Comparison of ENCODE assay signal across 16 cellular contexts in genomic region chr18:62510744-62511143, GRCh38. TPM values are rescaled to one million over a fixed set of nuclear protein-coding genes. Genes with fewer than 3 reads are reported as not detected.
A peak's percentile ranks its signal among the peaks of the same experiment; 100 is the strongest.
DNase-seq lines count a peak whose midpoint lies in the region; ATAC-seq and TF ChIP-seq lines count a peak whose summit lies in the region.
"Had no signal": no experiment of that assay in that cellular context is flagged by ENCODE, and none has a peak within 500 bp of the region (broad histone marks: within the 10 kb centered on the region; RNA-seq: fewer than 3 reads in every experiment).

No MANE protein-coding gene starts in this region.

- H3K79me2 ChIP-seq in MM.1S (ENCODE audit: low read length), result no peaks in the 10 kb centered on the region

- H3K36me3 ChIP-seq in IMR-90 (ENCODE audit: control insufficient read depth, insufficient read depth, low read length), result no peaks in the 10 kb centered on the region
- H3K36me3 ChIP-seq in upper lobe of right lung, result no peaks in the 10 kb centered on the region
- no peaks in the 10 kb centered on the region for H3K36me3 ChIP-seq in MM.1S (replicated peaks; ENCODE audit: insufficient read depth, low read length)
- no peaks in the 10 kb centered on the region for H3K36me3 ChIP-seq in left ventricle myocardium inferior

- no peak overlapping the region for H3K4ac ChIP-seq in IMR-90 (ENCODE audit: low read depth, low read length)

- CTCF ChIA-PET in IMR-90 (lab: Yijun Ruan, JAX), result interaction anchor here (0.6 to 1.4 kb wide), 2 partner anchors 21 to 76 kb away, joined by 3 read pairs; no protein-coding TSS in a partner anchor

- H3K4me1 ChIP-seq in IMR-90 (ENCODE audit: control insufficient read depth, insufficient read depth, low read length) (no peaks in the 10 kb centered on the region; the same call in 1 of the 2 replicates), upper lobe of right lung (peaks cover 2% of the 10 kb centered on the region), MM.1S (ENCODE audit: low read length) (peaks cover 8% of the 10 kb centered on the region), left ventricle myocardium inferior (peaks cover 10% of the 10 kb centered on the region)

- H2AFZ ChIP-seq in IMR-90 (replicated peaks; ENCODE audit: low read length, poor library complexity) (no peak overlapping the region), MM.1S (ENCODE audit: low read length) (no peak overlapping the region)

- peak overlapping the region; percentile 24 for H2AK9ac ChIP-seq in IMR-90 (replicated peaks; ENCODE audit: low read depth, low read length, poor library complexity)

- H4K8ac ChIP-seq in IMR-90 (ENCODE audit: low read depth in 2 of 2, low read length in 2 of 2), result no peak overlapping the region

- H3K9me3 ChIP-seq in IMR-90 (ENCODE audit: control insufficient read depth, insufficient read depth, low read length), result peaks cover 5% of the 10 kb centered on the region
- H3K9me3 ChIP-seq in upper lobe of right lung, result peaks cover 25% of the 10 kb centered on the region
- 0 out of 2 replicates have a peak, but pooled peaks cover 3% of the 10 kb centered on the region for H3K9me3 ChIP-seq in MM.1S (replicated peaks; ENCODE audit: insufficient read depth, low read length)
- peaks cover 48% of the 10 kb centered on the region for H3K9me3 ChIP-seq in left ventricle myocardium inferior (replicated peaks)

- in situ Hi-C loops in IMR-90 (cut with MboI; ENCODE audit: low sequenced_read_pairs), result no loop called here

- no peak overlapping the region for H3K27ac ChIP-seq in IMR-90 (ENCODE audit: insufficient read depth, low read length)
- no peak overlapping the region for H3K27ac ChIP-seq in upper lobe of right lung
- H3K27ac ChIP-seq in MM.1S (ENCODE audit: low read length), result no peak overlapping the region
- no peak overlapping the region for H3K27ac ChIP-seq in left ventricle myocardium inferior (replicated peaks)
- H3K27ac ChIP-seq: SK-N-MC had no signal

- BruUV-seq in IMR-90 (replicated peaks; lab: Mats Ljungman, UMichigan), result no TSS peak

- no peak for TF ChIP-seq RAD21 in IMR-90 (IDR thresholded peaks at IDR 0.05; ENCODE audit: low read length)

- no peak overlapping the region for H2BK120ac ChIP-seq in IMR-90 (ENCODE audit: low read depth, low read length)

- no peak overlapping the region for H3K23ac ChIP-seq in IMR-90 (ENCODE audit: low read depth, low read length)

- H4K5ac ChIP-seq in IMR-90 (ENCODE audit: low read depth, low read length), result no peak overlapping the region

- DNase-seq in IMR-90, result no peak
- DNase-seq in amniotic epithelial cell (ENCODE audit: low read depth), result peak; percentile 48
- no peak for DNase-seq in left lobe of liver (ENCODE audit: low spot score)
- DNase-seq in upper lobe of right lung, result no peak
- no peak for DNase-seq in NCI-H2227 treated with DMSO at 0.1 percent for 48 hours (lab: John Stamatoyannopoulos, UW)
- no peak for DNase-seq in MM.1S
- DNase-seq in left ventricle myocardium inferior, result no peak
- DNase-seq: C1 segment of cervical spinal cord, DMS79, KG1, NCI-H1092, NCI-H1436 treated with DMSO at 0.1 percent for 48 hours, NCI-H2029 treated with DMSO at 0.1 percent for 48 hours, NCI-H2171 had no signal

- intact Hi-C loops in IMR-90 (cut with micrococcal nuclease), result no loop called here
- intact Hi-C loops in upper lobe of right lung (cut with DNase I), result no loop called here
- intact Hi-C loops in left ventricle myocardium inferior (cut with micrococcal nuclease), result no loop called here

- POLR2A ChIA-PET in IMR-90 (lab: Charles Lee; ENCODE audit: unreplicated experiment), result no interaction called here

- H3K4me3 ChIP-seq in IMR-90 (ENCODE audit: insufficient read depth, low read depth, low read length), result no peak overlapping the region
- H3K4me3 ChIP-seq in upper lobe of right lung, result no peak overlapping the region
- no peak overlapping the region for H3K4me3 ChIP-seq in MM.1S (ENCODE audit: low read length)
- no peak overlapping the region for H3K4me3 ChIP-seq in left ventricle myocardium inferior
- H3K4me3 ChIP-seq: SK-N-MC had no signal

- H3F3A ChIP-seq in MM.1S (ENCODE audit: insufficient read depth, low read length), result peaks cover 9% of the 10 kb centered on the region

- no peaks in the 10 kb centered on the region for H3K9me2 ChIP-seq in MM.1S (replicated peaks; ENCODE audit: insufficient read depth, low read length)

- no peak overlapping the region for H2BK20ac ChIP-seq in IMR-90 (ENCODE audit: low read depth, low read length)

- no peak overlapping the region for H3K18ac ChIP-seq in IMR-90 (ENCODE audit: low read depth, low read length)

- TF ChIP-seq POLR2A in IMR-90 (IDR thresholded peaks at IDR 0.05; ENCODE audit: low read depth, low read length), result no peak

- no peak overlapping the region for H2AK5ac ChIP-seq in IMR-90 (ENCODE audit: low read depth, low read length)

- WGBS in IMR-90 (ENCODE audit: extremely low coverage in 2 of 2, insufficient read length in 1 of 2), 2 experiments, result no CpG with 5 or more reads among the region's 2 CpGs

- H3K9ac ChIP-seq in IMR-90 (ENCODE audit: low read depth, low read length) (no peak overlapping the region), MM.1S (ENCODE audit: low read length) (no peak overlapping the region)

- H3K4me2 ChIP-seq in IMR-90 (ENCODE audit: low read depth, low read length) (no peak overlapping the region), MM.1S (ENCODE audit: low read depth, low read length) (no peak overlapping the region)

- no peaks in the 10 kb centered on the region for H3K79me1 ChIP-seq in IMR-90 (ENCODE audit: low read depth in 1 of 2, low read length in 2 of 2)

- dilution Hi-C loops in IMR-90 (cut with HindIII; ENCODE audit: low sequenced_read_pairs, unreplicated experiment), result no loop called here

- TF ChIP-seq CTCF in IMR-90 (conservative IDR thresholded peaks at IDR 0.05; ENCODE audit: low read depth, low read length), result no peak
- TF ChIP-seq CTCF in upper lobe of right lung (IDR thresholded peaks at IDR 0.05), result no peak
- no peak for TF ChIP-seq CTCF in MM.1S (IDR thresholded peaks at IDR 0.05; ENCODE audit: low read length)
- no peak for TF ChIP-seq CTCF in left ventricle myocardium inferior (IDR thresholded peaks at IDR 0.05; ENCODE audit: borderline replicate concordance)

- H3K27me3 ChIP-seq in IMR-90 (ENCODE audit: control insufficient read depth, insufficient read depth, low read length), result no peaks in the 10 kb centered on the region
- no peaks in the 10 kb centered on the region for H3K27me3 ChIP-seq in upper lobe of right lung
- H3K27me3 ChIP-seq in MM.1S (replicated peaks; ENCODE audit: insufficient read depth, low read length), result peaks cover 84% of the 10 kb centered on the region
- no peaks in the 10 kb centered on the region for H3K27me3 ChIP-seq in left ventricle myocardium inferior (ENCODE audit: low read depth)

- ATAC-seq in IMR-90 (ENCODE audit: low read depth) (no peak), left lobe of liver (peak; percentile 72), upper lobe of right lung (peak; percentile 65)
- ATAC-seq: Right ventricle myocardium inferior had no signal

- H3K56ac ChIP-seq in IMR-90 (ENCODE audit: extremely low read depth, insufficient read depth, low read length), result no peak overlapping the region

- no peaks in the 10 kb centered on the region for H3K9me1 ChIP-seq in IMR-90 (ENCODE audit: insufficient read depth, low read length)

- no peak overlapping the region for H4K91ac ChIP-seq in IMR-90 (ENCODE audit: insufficient read depth, low read depth, low read length)

- H4K20me1 ChIP-seq in IMR-90 (ENCODE audit: insufficient read depth, low read length) (no peaks in the 10 kb centered on the region), MM.1S (ENCODE audit: insufficient read depth, low read length) (peaks cover 8% of the 10 kb centered on the region)

- no peak overlapping the region for H3K14ac ChIP-seq in IMR-90 (replicated peaks; ENCODE audit: low read depth, low read length)

- no peak overlapping the region for H2BK15ac ChIP-seq in IMR-90 (ENCODE audit: low read depth, low read length)

- H2BK5ac ChIP-seq in IMR-90 (ENCODE audit: low read depth, low read length, poor library complexity, severe bottlenecking), result no peak overlapping the region

TF ChIP-seq in IMR-90, 13 proteins besides CTCF, POLR2A, EP300 and RAD21:
- TF ChIP-seq ELK1 (IDR thresholded peaks at IDR 0.05; ENCODE audit: borderline replicate concordance, low read depth, low read length) (no peak), RCOR1 (IDR thresholded peaks at IDR 0.05; ENCODE audit: insufficient replicate concordance, low read length) (no peak), RFX5 (IDR thresholded peaks at IDR 0.05; ENCODE audit: low read depth, low read length) (no peak), FOS (IDR thresholded peaks at IDR 0.05; ENCODE audit: low read depth, low read length) (no peak), USF2 (IDR thresholded peaks at IDR 0.05; ENCODE audit: low read depth, low read length) (no peak), MAFK (IDR thresholded peaks at IDR 0.05; ENCODE audit: low read depth, low read length) (no peak), MXI1 (IDR thresholded peaks at IDR 0.05; ENCODE audit: borderline replicate concordance, low read depth, low read length) (no peak), CHD1 (IDR thresholded peaks at IDR 0.05; ENCODE audit: low read depth, low read length) (no peak), NFE2L2 (IDR thresholded peaks at IDR 0.05; ENCODE audit: low read depth, low read length) (no peak), MAZ (IDR thresholded peaks at IDR 0.05; ENCODE audit: borderline replicate concordance, low read depth, low read length) (no peak), SMC3 (IDR thresholded peaks at IDR 0.05; ENCODE audit: low read depth, low read length) (no peak)

RNA-seq across cellular contexts. Expression of gene ZCCHC2, which starts 12.1 kb away (rescaled TPM):
- total RNA-seq in IMR-90 (2012; rRNA removed), result 2.2 and 3.6 TPM in 2 replicates
- 3.2 and 4.1 TPM in 2 replicates for polyA plus RNA-seq in IMR-90 (2012; rRNA removed)
- polyA plus RNA-seq in IMR-90 (2012; cell fraction: cytosol; rRNA removed), result 1.5 and 2.1 TPM in 2 replicates
- polyA plus RNA-seq in IMR-90 (2012; cell fraction: nucleus; rRNA removed; ENCODE audit: low replicate concordance), result 5.9 and 9.1 TPM in 2 replicates
- total RNA-seq in left lobe of liver, result 23.9 TPM
- 36.6 TPM for total RNA-seq in upper lobe of right lung
- total RNA-seq in left ventricle myocardium inferior, result 13.1 TPM
